Comparison of ENCODE assay signal across 25 cellular contexts in the genomic region with DNA sequence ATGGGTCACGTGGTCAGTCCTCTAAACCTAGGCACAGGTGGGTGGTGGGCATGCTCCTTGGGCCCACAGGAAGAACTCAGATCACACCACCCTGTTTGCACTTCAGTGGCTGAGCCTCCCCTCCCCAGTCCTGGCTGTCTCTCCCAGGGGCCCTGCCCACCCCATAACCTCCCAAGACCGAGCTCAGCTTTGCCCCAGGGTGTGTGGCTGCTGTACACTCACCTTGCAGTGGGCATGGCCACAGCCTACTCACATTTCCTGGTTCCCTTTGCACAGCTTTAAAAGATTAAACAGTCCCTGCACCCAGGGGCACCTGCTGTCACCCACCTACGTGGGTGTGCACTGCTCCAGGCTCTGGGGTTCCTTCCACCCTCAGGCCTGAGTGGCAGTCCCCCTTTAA.
"Had no signal": no experiment of that assay in that cellular context is flagged by ENCODE, and none has a peak within 500 bp of the region (broad histone marks: within the 10 kb centered on the region; RNA-seq: fewer than 3 reads in every experiment).

No MANE protein-coding gene starts in this region.

- H3K27me3 Mint-ChIP-seq: naive B cell had no signal

- H3K4me1 ChIP-seq: parathyroid adenoma, tibial nerve had no signal

- H2AFZ ChIP-seq: parathyroid adenoma had no signal

- H3K27me3 ChIP-seq: esophagus squamous epithelium, heart right ventricle, tibial nerve had no signal

- H3K4me3 Mint-ChIP-seq: activated naive CD4-positive, alpha-beta T cell treated with anti-CD3 and anti-CD28 coated beads for 36 hours; activated T-helper 1 cell treated with anti-CD3 and anti-CD28 coated beads, Interleukin-12 subunit alpha, Interleukin-12 subunit beta, Interleukin-2, Interleukin-4 antibody, amounts not matched to agents 30 ng/mL and 10 ng/mL and 1 ng/mL, durations not matched to agents 14 hours and 24 hours and 36 hours; dendritic cell treated with granulocyte-macrophage colony-stimulating factor and Interleukin-4, amounts not matched to agents 40 ng/mL and 50 ng/mL, for 4 days; endodermal cell; naive B cell; WTC11 had no signal

- H3K9ac ChIP-seq: parathyroid adenoma had no signal

- ATAC-seq: WTC11 had no signal

- H3K9me3 Mint-ChIP-seq: activated naive CD4-positive, alpha-beta T cell treated with anti-CD3 and anti-CD28 coated beads for 36 hours; activated T-helper 1 cell treated with anti-CD3 and anti-CD28 coated beads, Interleukin-12 subunit alpha, Interleukin-12 subunit beta, Interleukin-2, Interleukin-4 antibody, amounts not matched to agents 30 ng/mL and 10 ng/mL and 1 ng/mL, durations not matched to agents 14 hours and 24 hours and 36 hours; dendritic cell treated with granulocyte-macrophage colony-stimulating factor and Interleukin-4, amounts not matched to agents 40 ng/mL and 50 ng/mL, for 4 days; endodermal cell; naive B cell; WTC11 had no signal

- H3K27ac ChIP-seq: esophagus squamous epithelium, heart right ventricle, left ventricle myocardium inferior, parathyroid adenoma, tibial nerve had no signal

- H3K27ac Mint-ChIP-seq: activated naive CD4-positive, alpha-beta T cell treated with anti-CD3 and anti-CD28 coated beads for 36 hours; activated T-helper 1 cell treated with anti-CD3 and anti-CD28 coated beads, Interleukin-12 subunit alpha, Interleukin-12 subunit beta, Interleukin-2, Interleukin-4 antibody, amounts not matched to agents 30 ng/mL and 10 ng/mL and 1 ng/mL, durations not matched to agents 14 hours and 24 hours and 36 hours; dendritic cell treated with granulocyte-macrophage colony-stimulating factor and Interleukin-4, amounts not matched to agents 40 ng/mL and 50 ng/mL, for 4 days; endodermal cell; naive B cell had no signal

- H3K4me3 ChIP-seq: esophagus squamous epithelium, heart right ventricle, left ventricle myocardium inferior, lung, tibial nerve had no signal

- H3K36me3 ChIP-seq: heart right ventricle, left ventricle myocardium inferior had no signal

- H3K4me1 Mint-ChIP-seq: endodermal cell had no signal

- H3K9me3 ChIP-seq: esophagus squamous epithelium, heart right ventricle, left ventricle myocardium inferior, tibial nerve had no signal

- DNase-seq: activated CD4-positive, alpha-beta T cell treated with anti-CD3 and anti-CD28 coated beads for 1 hour; activated CD8-positive, alpha-beta memory T cell treated with anti-CD3 and anti-CD28 coated beads for 24 hours; activated effector memory CD4-positive, alpha-beta T cell treated with anti-CD3 and anti-CD28 coated beads, Interleukin-2, amount 50 U/mL, for 16 hours; activated naive CD4-positive, alpha-beta T cell treated with anti-CD3 and anti-CD28 coated beads for 36 hours; amygdala; caudate nucleus; endodermal cell; esophagus squamous epithelium; foreskin melanocyte; heart right ventricle; kidney glomerular epithelial cell; left ventricle myocardium inferior; naive B cell; nucleus accumbens; right cardiac atrium; stimulated activated CD4-positive, alpha-beta T cell treated with anti-CD3 and anti-CD28 coated beads, Interleukin-15, amount 100 ng/mL, for 24 hours; stimulated activated CD4-positive, alpha-beta T cell treated with anti-CD3 and anti-CD28 coated beads, Interleukin-2, amount 100 ng/mL, for 24 hours; stimulated activated naive CD4-positive, alpha-beta T cell; T-helper 2 cell had no signal

- H3K79me2 ChIP-seq: parathyroid adenoma had no signal
